30 cellular contexts compared by ENCODE assay signal in genomic region chr7:143504937-143505297, GRCh38. TPM values are rescaled to one million over a fixed set of nuclear protein-coding genes. Genes with fewer than 3 reads are reported as not detected.
DNase-seq lines count a peak whose midpoint lies in the region; ATAC-seq, FAIRE-seq and TF ChIP-seq lines count a peak whose summit lies in the region.
"Had no signal": no experiment of that assay in that cellular context is flagged by ENCODE, and none has a peak within 500 bp of the region (broad histone marks: within the 10 kb centered on the region; RNA-seq: fewer than 3 reads in every experiment).

No MANE protein-coding gene starts in this region.

- no peak for TF ChIP-seq EP300 in K562 (IDR thresholded peaks at IDR 0.05; ENCODE audit: low read length)

- H3K9ac ChIP-seq in K562 (ENCODE audit: insufficient read depth in 1 of 2, low read depth in 2 of 2, low read length in 2 of 2): no peak overlapping the region

- H3K27ac ChIP-seq in GM23338 (ENCODE audit: low read depth) (no peak overlapping the region), K562 (ENCODE audit: extremely low read depth, low read depth, low read length) (peak overlapping the region; percentile 57; the same call in 2 of the 3 replicates), lower lobe of right lung (no peak overlapping the region)
- H3K27ac ChIP-seq: brain microvascular endothelial cell, coronary artery, Peyer's patch, sigmoid colon, SJSA1 had no signal

- H3F3A ChIP-seq in GM23338 (replicated peaks; ENCODE audit: low read depth): 0 out of 2 replicates have a peak, but pooled peaks cover under 1% of the 10 kb centered on the region

- CTCF ChIA-PET in K562 (lab: Yijun Ruan, JAX; ENCODE audit: low intra/inter-chr PET ratio): no interaction called here

- H3K4me1 Mint-ChIP-seq in GM23338 (peaks cover 4% of the 10 kb centered on the region; the same call in 2 of the 3 replicates), type B pancreatic cell (ENCODE audit: unreplicated experiment) (no peaks in the 10 kb centered on the region)
- H3K4me1 Mint-ChIP-seq: CD8-positive, alpha-beta memory T cell had no signal

- intact Hi-C loops in K562 (cut with micrococcal nuclease) (loop anchor here (1.0 to 5.0 kb wide), 3 partner anchors 11 to 88 kb away; no protein-coding TSS in a partner anchor), lower lobe of right lung (cut with DNase I) (no loop called here)

- H3K4me2 ChIP-seq in GM23338 (no peak overlapping the region), K562 (ENCODE audit: insufficient read depth, low read length) (peak overlapping the region; percentile 54)

- peaks cover 7% of the 10 kb centered on the region; the same call in 1 of the 2 replicates for H3K9me3 ChIP-seq in K562 (replicated peaks; ENCODE audit: control insufficient read depth, insufficient read depth, low read depth, low read length)
- H3K9me3 ChIP-seq in lower lobe of right lung: no peaks in the 10 kb centered on the region
- H3K9me3 ChIP-seq: Peyer's patch, sigmoid colon, SJSA1 had no signal

- no peaks in the 10 kb centered on the region for H3K9me1 ChIP-seq in K562 (ENCODE audit: control insufficient read depth, insufficient read depth, low read length)

- H3K79me2 ChIP-seq in GM23338 (replicated peaks; ENCODE audit: insufficient read depth) (no peaks in the 10 kb centered on the region), K562 (ENCODE audit: control insufficient read depth, insufficient read depth, low read length) (no peaks in the 10 kb centered on the region)

- no peak for ATAC-seq in GM23338
- peak; percentile 63 for ATAC-seq in K562
- no peak for ATAC-seq in lower lobe of right lung
- no peak for ATAC-seq in HG02840 (IDR thresholded peaks at IDR 0.05; ENCODE audit: low FRiP score, unreplicated experiment)
- ATAC-seq: stimulated activated naive CD8-positive, alpha-beta T cell treated with anti-CD3 and anti-CD28 coated beads, Interleukin-15, Interleukin-2, amounts not matched to agents 100 U/mL and 50 U/mL, for 24 hours had no signal

- no peaks in the 10 kb centered on the region for H3K36me3 Mint-ChIP-seq in GM23338 (ENCODE audit: low read depth)
- no peaks in the 10 kb centered on the region for H3K36me3 Mint-ChIP-seq in type B pancreatic cell

- no peak for TF ChIP-seq POLR2A in K562 (conservative IDR thresholded peaks at IDR 0.05)

- H3K9me2 ChIP-seq in GM23338 (ENCODE audit: insufficient read depth): no peaks in the 10 kb centered on the region

- H3K4me3 Mint-ChIP-seq in GM23338 (no peak overlapping the region), type B pancreatic cell (no peak overlapping the region)
- H3K4me3 Mint-ChIP-seq: CD8-positive, alpha-beta memory T cell; H9 had no signal

- no peak overlapping the region for H3K4me3 ChIP-seq in GM23338
- H3K4me3 ChIP-seq in K562: no peak overlapping the region
- H3K4me3 ChIP-seq in lower lobe of right lung: no peak overlapping the region
- H3K4me3 ChIP-seq: coronary artery, Peyer's patch, sigmoid colon, SJSA1 had no signal

- no peak for FAIRE-seq in K562 (lab: Jason Lieb, UNC)
- FAIRE-seq: GM12891, islet of Langerhans had no signal

- peak; percentile 32 to 57; a peak in 3 of 4 replicates for TF ChIP-seq RAD21 in K562 (CRISPR knock-in tag; conservative IDR thresholded peaks at IDR 0.05 in 1 of 2, IDR thresholded peaks at IDR 0.05 in 1 of 2)

- POLR2A ChIA-PET in K562 (lab: Yijun Ruan, JAX): interaction anchor here (0.9 to 1.8 kb wide), 7 partner anchors 8 to 125 kb away, joined by 3 to 7 read pairs (median 5); no protein-coding TSS in a partner anchor

- H3K27me3 ChIP-seq in GM23338 (ENCODE audit: insufficient read depth): no peaks in the 10 kb centered on the region
- no peaks in the 10 kb centered on the region for H3K27me3 ChIP-seq in K562 (ENCODE audit: control insufficient read depth in 2 of 2, insufficient read depth in 2 of 2, low read length in 2 of 2)
- H3K27me3 ChIP-seq in lower lobe of right lung (ENCODE audit: low read depth): no peaks in the 10 kb centered on the region
- H3K27me3 ChIP-seq: brain microvascular endothelial cell, Peyer's patch, sigmoid colon, SJSA1 had no signal

- H3K27ac Mint-ChIP-seq in GM23338 (no peak overlapping the region), type B pancreatic cell (no peak overlapping the region)
- H3K27ac Mint-ChIP-seq: CD8-positive, alpha-beta memory T cell; H9 had no signal

- no peaks in the 10 kb centered on the region for H3K4me1 ChIP-seq in GM23338 (ENCODE audit: insufficient read depth)
- peaks cover 5 to 25% of the 10 kb centered on the region in 2 experiments for H3K4me1 ChIP-seq in K562 (replicated peaks in 1 of 2; ENCODE audit: control insufficient read depth in 2 of 2, insufficient read depth in 2 of 2, low read length in 2 of 2)
- H3K4me1 ChIP-seq in lower lobe of right lung: peaks cover 3% of the 10 kb centered on the region
- H3K4me1 ChIP-seq: Peyer's patch, sigmoid colon, SJSA1 had no signal

- H3K9me3 Mint-ChIP-seq in GM23338 (no peaks in the 10 kb centered on the region), type B pancreatic cell (no peaks in the 10 kb centered on the region)
- H3K9me3 Mint-ChIP-seq: CD8-positive, alpha-beta memory T cell; H9 had no signal

- in situ Hi-C loops in K562 (cut with MboI): no loop called here

- no peaks in the 10 kb centered on the region for H3K27me3 Mint-ChIP-seq in GM23338 (ENCODE audit: insufficient read depth, low read depth, poor library complexity)
- peaks cover 5% of the 10 kb centered on the region for H3K27me3 Mint-ChIP-seq in type B pancreatic cell
- H3K27me3 Mint-ChIP-seq: CD8-positive, alpha-beta memory T cell had no signal

- BruUV-seq in K562 (replicated peaks; lab: Mats Ljungman, UMichigan): no TSS peak

- no peak overlapping the region for H2AFZ ChIP-seq in GM23338
- peak overlapping the region; percentile 64 for H2AFZ ChIP-seq in K562 (ENCODE audit: low read depth, low read length)

- peak; percentile 9 for DNase-seq in GM23338 (ENCODE audit: low spot score)
- DNase-seq in NCI-H82 (lab: John Stamatoyannopoulos, UW): peak; percentile 76
- no peak for DNase-seq in K562 (ENCODE audit: extremely low read depth in 1 of 4, low spot score in 3 of 4)
- DNase-seq in lower lobe of right lung: no peak
- no peak for DNase-seq in SIG-M5 treated with dmso at 0.1 percent for 504 hours (lab: John Stamatoyannopoulos, UW; ENCODE audit: unreplicated experiment)
- DNase-seq in stimulated activated CD4-positive, alpha-beta T cell treated with anti-CD3 and anti-CD28 coated beads, Interleukin-12 subunit alpha, Interleukin-12 subunit beta, amount 100 ng/mL, for 4 hours: no peak
- DNase-seq in type B pancreatic cell (ENCODE audit: extremely low spot score, unreplicated experiment): no peak
- DNase-seq: activated CD4-positive, alpha-beta T cell treated with anti-CD3 and anti-CD28 coated beads, Interleukin-2, amount 50 U/mL, for 4 hours; activated CD8-positive, alpha-beta memory T cell treated with anti-CD3 and anti-CD28 coated beads, Interleukin-2, amount 50 U/mL, for 48 hours; activated effector memory CD4-positive, alpha-beta T cell treated with anti-CD3 and anti-CD28 coated beads, Interleukin-2, amount 50 U/mL, for 16 hours; CD8-positive, alpha-beta memory T cell; DMS79; H9; hypothalamus; NCI-H1436; NCI-H69; nucleus accumbens; Peyer's patch; sigmoid colon; stimulated activated naive CD8-positive, alpha-beta T cell treated with anti-CD3 and anti-CD28 coated beads, Interleukin-15, Interleukin-2, amounts not matched to agents 100 U/mL and 50 U/mL, for 24 hours; T-helper 2 cell; trophoblast cell had no signal

- no peaks in the 10 kb centered on the region for H3K36me3 ChIP-seq in GM23338 (ENCODE audit: insufficient read depth)
- no peaks in the 10 kb centered on the region for H3K36me3 ChIP-seq in K562 (ENCODE audit: control insufficient read depth, insufficient read depth, low read length)
- no peaks in the 10 kb centered on the region for H3K36me3 ChIP-seq in lower lobe of right lung
- H3K36me3 ChIP-seq: brain microvascular endothelial cell, Peyer's patch, sigmoid colon, SJSA1 had no signal

- H4K20me1 ChIP-seq in GM23338 (replicated peaks; ENCODE audit: insufficient read depth) (no peaks in the 10 kb centered on the region), K562 (replicated peaks; ENCODE audit: control insufficient read depth, insufficient read depth, low read length) (no peaks in the 10 kb centered on the region)

- TF ChIP-seq CTCF in GM23338 (conservative IDR thresholded peaks at IDR 0.05; ENCODE audit: low read depth in 2 of 2) (no peak; a peak in 1 of 4 replicates), K562 (IDR thresholded peaks at IDR 0.05 in 2 of 3, conservative IDR thresholded peaks at IDR 0.05 in 1 of 3; ENCODE audit: insufficient read depth in 2 of 3, low read depth in 1 of 3, low read length in 3 of 3) (peak in 2 of 3 experiments; percentile 43 to 46; a peak in 4 of 6 replicates), lower lobe of right lung (IDR thresholded peaks at IDR 0.05) (peak; percentile 20), type B pancreatic cell (conservative IDR thresholded peaks at IDR 0.05) (no peak)

TF ChIP-seq in K562, 482 proteins besides CTCF, POLR2A, EP300 and RAD21 (continues in another document):
- no peak for TF ChIP-seq ARID1B (IDR thresholded peaks at IDR 0.05)
- no peak for TF ChIP-seq MTF1 (CRISPR knock-in tag; IDR thresholded peaks at IDR 0.05; ENCODE audit: borderline replicate concordance)
- TF ChIP-seq ZNF146 (CRISPR knock-in tag; IDR thresholded peaks at IDR 0.05; ENCODE audit: unreplicated experiment): no peak

RNA-seq across cellular contexts. Expression of gene TAS2R41, which starts 27.2 kb away (rescaled TPM):
- total RNA-seq in GM23338 (2014; rRNA removed; shearing (Covaris generic)): 1.2 and 2.9 TPM in 2 replicates
- polyA plus RNA-seq in GM23338 (2016; fragmentation: Nextera tagmentation; extraction: Ambion mirVana) (not detected in 2 replicates), K562 (2011; rRNA removed) (not detected in 2 replicates), K562 (2014; fragmentation: Illumina TruSeq; extraction: Trizol) (not detected in 2 replicates), K562 (2014; fragmentation: Nextera tagmentation; extraction: Ambion mirVana) (not detected), K562 (2014; rRNA removed) (not detected in 2 replicates)
- 0.69 and 0.83 TPM in 2 replicates for total RNA-seq in K562 (2011; cell fraction: chromatin; rRNA removed; ENCODE audit: low replicate concordance)
- total RNA-seq in K562 (2011; cell fraction: nucleolus; rRNA removed): 0.50 and 1.4 TPM in 2 replicates
- 2.1 and 2.3 TPM in 2 replicates for total RNA-seq in K562 (2011; cell fraction: nucleoplasm; rRNA removed)
- total RNA-seq in K562 (2014; rRNA removed) (not detected in 2 replicates), K562 (2014; rRNA removed; fragmentation: Illumina TruSeq; extraction: Trizol) (not detected in 2 replicates), K562 (2015; rRNA removed; fragmentation: Illumina TruSeq; extraction: Trizol) (not detected in 2 replicates), K562 (2021) (not detected in 2 replicates), lower lobe of right lung (not detected), type B pancreatic cell (ENCODE audit: low replicate concordance) (not detected in 2 replicates)
- polyA plus RNA-seq in K562 (2011; cell fraction: cytosol; rRNA removed): not detected in 2 replicates
- 0.14 and 0.17 TPM in 2 replicates for polyA plus RNA-seq in K562 (2011; cell fraction: nucleus; rRNA removed)
- polyA plus RNA-seq in K562 (2012): 0.18 TPM in 1 of 2 replicates, not detected in the other
- 0.36 and 0.39 TPM in 2 replicates for polyA minus RNA-seq in K562 (2011; rRNA and poly(A)+ RNA removed)
- not detected in 2 replicates for polyA minus RNA-seq in K562 (2011; cell fraction: cytosol; rRNA and poly(A)+ RNA removed)
- 0.67 and 0.81 TPM in 2 replicates for polyA minus RNA-seq in K562 (2011; cell fraction: nucleus; rRNA and poly(A)+ RNA removed)
- total RNA-seq: CD8-positive, alpha-beta memory T cell; H9; HT1080; lung microvascular endothelial cell; Peyer's patch; SJSA1 had no signal
- polyA plus RNA-seq: CD8-positive, alpha-beta memory T cell; sigmoid colon had no signal

Comparison
In these comparisons a context has a peak if more than half of its experiments do, and no peak if none do; other contexts are left out.
1. DNase-seq: peak in GM23338 (single experiment) and NCI-H82 (single experiment); none in K562 (0 of 4), lower lobe of right lung (single experiment), SIG-M5 treated with dmso at 0.1 percent for 504 hours (single experiment), stimulated activated CD4-positive, alpha-beta T cell treated with anti-CD3 and anti-CD28 coated beads, Interleukin-12 subunit alpha, Interleukin-12 subunit beta, amount 100 ng/mL, for 4 hours (single experiment) and type B pancreatic cell (single experiment).
2. CTCF ChIP-seq: peak in K562 (2 of 3) and lower lobe of right lung (single experiment); none in GM23338 (0 of 2) and type B pancreatic cell (single experiment).